In the genomic region with DNA sequence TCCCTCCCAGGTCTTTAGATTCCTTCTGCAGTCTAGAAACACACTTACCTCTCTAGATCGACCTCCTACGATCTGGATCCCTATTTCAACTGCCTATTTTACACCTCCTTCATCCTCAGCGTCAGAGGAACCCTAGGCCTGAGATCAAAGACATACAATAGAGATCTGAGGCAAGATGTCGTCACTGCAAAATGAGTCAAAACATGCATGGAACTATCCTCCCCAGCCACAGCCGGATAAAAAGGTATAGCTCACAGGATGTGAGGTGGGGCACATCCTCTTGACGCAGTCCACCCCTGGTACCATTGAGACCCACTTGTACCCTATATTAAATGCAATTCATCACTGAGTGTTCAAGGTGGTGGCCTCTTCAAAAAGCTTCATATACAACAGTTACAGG, we compare ENCODE assay signal across 21 cellular contexts.
DNase-seq lines count a peak whose midpoint lies in the region; ATAC-seq and TF ChIP-seq lines count a peak whose summit lies in the region.
"Had no signal": no experiment of that assay in that cellular context is flagged by ENCODE, and none has a peak within 500 bp of the region (broad histone marks: within the 10 kb centered on the region; RNA-seq: fewer than 3 reads in every experiment).

No MANE protein-coding gene starts in this region.

- intact Hi-C loops in activated CD8-positive, alpha-beta T cell treated with anti-CD3 and anti-CD28 coated beads for 36 hours (cut with micrococcal nuclease), result no loop called here
- intact Hi-C loops in naive thymus-derived CD4-positive, alpha-beta T cell (cut with micrococcal nuclease), result no loop called here
- intact Hi-C loops in head of caudate nucleus (cut with DNase I), result no loop called here

- H3K36me3 ChIP-seq in naive thymus-derived CD4-positive, alpha-beta T cell (ENCODE audit: control insufficient read depth in 2 of 3, insufficient read depth in 3 of 3, low read length in 3 of 3), result no peaks in the 10 kb centered on the region
- H3K36me3 ChIP-seq: adrenal gland, brain microvascular endothelial cell, sigmoid colon, tibial artery had no signal

- no peak overlapping the region for H3K4me3 Mint-ChIP-seq in activated CD8-positive, alpha-beta T cell treated with anti-CD3 and anti-CD28 coated beads for 36 hours
- H3K4me3 Mint-ChIP-seq in naive thymus-derived CD4-positive, alpha-beta T cell, result peak overlapping the region in 1 of 10 donors; percentile 2
- H3K4me3 Mint-ChIP-seq in chondrocyte (ENCODE audit: unreplicated experiment), result no peak overlapping the region
- H3K4me3 Mint-ChIP-seq: CD14-positive monocyte had no signal

- CTCF ChIA-PET in activated CD8-positive, alpha-beta T cell treated with anti-CD3 and anti-CD28 coated beads for 36 hours (lab: Charles Lee), result interaction anchor here (0.9 to 1.8 kb wide), 4 partner anchors 9 to 466 kb away, joined by 3 to 5 read pairs (median 4); no protein-coding TSS in a partner anchor
- CTCF ChIA-PET in naive thymus-derived CD4-positive, alpha-beta T cell (lab: Charles Lee), result interaction anchor here (0.6 kb wide), 1 partner anchor 444 kb away, joined by 4 read pairs; no protein-coding TSS in a partner anchor

- H3K4me3 ChIP-seq in naive thymus-derived CD4-positive, alpha-beta T cell (ENCODE audit: low read length), result no peak overlapping the region
- H3K4me3 ChIP-seq: adrenal gland, lung, sigmoid colon, tibial artery had no signal

- H3K27ac Mint-ChIP-seq in activated CD8-positive, alpha-beta T cell treated with anti-CD3 and anti-CD28 coated beads for 36 hours, result no peak overlapping the region
- peak overlapping the region in 6 of 9 donors; percentile 5 to 62 (median 20) for H3K27ac Mint-ChIP-seq in naive thymus-derived CD4-positive, alpha-beta T cell
- H3K27ac Mint-ChIP-seq in chondrocyte (ENCODE audit: unreplicated experiment), result no peak overlapping the region
- H3K27ac Mint-ChIP-seq: CD14-positive monocyte had no signal

- no peaks in the 10 kb centered on the region for H3K27me3 ChIP-seq in naive thymus-derived CD4-positive, alpha-beta T cell (ENCODE audit: control insufficient read depth in 2 of 2, insufficient read depth in 2 of 2, low read length in 2 of 2)
- H3K27me3 ChIP-seq: adrenal gland, brain microvascular endothelial cell, sigmoid colon, tibial artery had no signal

- H3K9me3 Mint-ChIP-seq in activated CD8-positive, alpha-beta T cell treated with anti-CD3 and anti-CD28 coated beads for 36 hours, result no peaks in the 10 kb centered on the region
- H3K9me3 Mint-ChIP-seq in naive thymus-derived CD4-positive, alpha-beta T cell, result no peaks in the 10 kb centered on the region
- no peaks in the 10 kb centered on the region for H3K9me3 Mint-ChIP-seq in chondrocyte (ENCODE audit: low read depth)
- H3K9me3 Mint-ChIP-seq: CD14-positive monocyte had no signal

- no peak overlapping the region for H3K27ac ChIP-seq in naive thymus-derived CD4-positive, alpha-beta T cell (ENCODE audit: low read depth, low read length)
- no peak overlapping the region for H3K27ac ChIP-seq in substantia nigra (ENCODE audit: low read depth, low read length, poor library complexity, severe bottlenecking)
- H3K27ac ChIP-seq: adrenal gland, brain microvascular endothelial cell, sigmoid colon, tibial artery had no signal

- peaks cover 4% of the 10 kb centered on the region for H3K27me3 Mint-ChIP-seq in activated CD8-positive, alpha-beta T cell treated with anti-CD3 and anti-CD28 coated beads for 36 hours
- H3K27me3 Mint-ChIP-seq in naive thymus-derived CD4-positive, alpha-beta T cell, result peaks cover 0 to 21% (median 5%) of the 10 kb centered on the region in 5 donors
- H3K27me3 Mint-ChIP-seq in chondrocyte (ENCODE audit: low read depth), result no peaks in the 10 kb centered on the region

- H3K36me3 Mint-ChIP-seq in activated CD8-positive, alpha-beta T cell treated with anti-CD3 and anti-CD28 coated beads for 36 hours (ENCODE audit: low read depth), result no peaks in the 10 kb centered on the region
- H3K36me3 Mint-ChIP-seq in naive thymus-derived CD4-positive, alpha-beta T cell, result no peaks in the 10 kb centered on the region
- H3K36me3 Mint-ChIP-seq in chondrocyte (ENCODE audit: low read depth), result no peaks in the 10 kb centered on the region
- H3K36me3 Mint-ChIP-seq: CD14-positive monocyte had no signal

- ATAC-seq in activated CD8-positive, alpha-beta T cell treated with anti-CD3 and anti-CD28 coated beads for 36 hours, result peak; percentile 34
- peak; percentile 76 for ATAC-seq in naive thymus-derived CD4-positive, alpha-beta T cell

- TF ChIP-seq CTCF in activated CD8-positive, alpha-beta T cell treated with anti-CD3 and anti-CD28 coated beads for 36 hours (IDR thresholded peaks at IDR 0.05), result no peak
- TF ChIP-seq CTCF in chondrocyte (IDR thresholded peaks at IDR 0.05), result no peak

- H3K4me1 Mint-ChIP-seq in activated CD8-positive, alpha-beta T cell treated with anti-CD3 and anti-CD28 coated beads for 36 hours (ENCODE audit: low read depth), result no peaks in the 10 kb centered on the region
- peaks cover 0 to 21% (median 9%) of the 10 kb centered on the region in 7 donors for H3K4me1 Mint-ChIP-seq in naive thymus-derived CD4-positive, alpha-beta T cell
- peaks cover 12% of the 10 kb centered on the region for H3K4me1 Mint-ChIP-seq in chondrocyte (ENCODE audit: low read depth)

- H3K4me1 ChIP-seq in naive thymus-derived CD4-positive, alpha-beta T cell (ENCODE audit: control insufficient read depth in 2 of 2, insufficient read depth in 2 of 2, low read length in 2 of 2), result no peaks in the 10 kb centered on the region
- H3K4me1 ChIP-seq: adrenal gland, sigmoid colon had no signal

- POLR2A ChIA-PET in activated CD8-positive, alpha-beta T cell treated with anti-CD3 and anti-CD28 coated beads for 36 hours (lab: Charles Lee), result interaction anchor here (0.6 kb wide), 1 partner anchor 218 kb away, joined by 3 read pairs; no protein-coding TSS in a partner anchor
- POLR2A ChIA-PET in naive thymus-derived CD4-positive, alpha-beta T cell (lab: Charles Lee), result no interaction called here

- no peaks in the 10 kb centered on the region for H3K9me3 ChIP-seq in naive thymus-derived CD4-positive, alpha-beta T cell (ENCODE audit: control insufficient read depth in 2 of 3, low read length in 3 of 3)
- H3K9me3 ChIP-seq: adrenal gland, sigmoid colon, tibial artery had no signal

- DNase-seq in stimulated activated CD4-positive, alpha-beta T cell treated with anti-CD3 and anti-CD28 coated beads, Interleukin-1b, Interleukin-23, amount 100 ng/mL, for 48 hours, result peak; percentile 30
- no peak for DNase-seq in stimulated activated CD4-positive, alpha-beta T cell treated with anti-CD3 and anti-CD28 coated beads, Interleukin-4, amount 100 ng/mL, for 4 hours
- DNase-seq in T follicular helper cell (ENCODE audit: low read depth) (peak; percentile 9), head of caudate nucleus (no peak), chondrocyte (ENCODE audit: low spot score) (no peak), substantia nigra (lab: John Stamatoyannopoulos, UW) (no peak)
- no peak for DNase-seq in activated CD8-positive, alpha-beta T cell treated with anti-CD3 and anti-CD28 coated beads for 36 hours
- peak in 6 of 9 donors; percentile 26 to 56 (median 45) for DNase-seq in naive thymus-derived CD4-positive, alpha-beta T cell
- DNase-seq: adrenal gland, brain microvascular endothelial cell, cortex of kidney, DMS53, glutamatergic neuron, kidney glomerular epithelial cell, NCI-H1092, NCI-H1930, NCI-H748 treated with DMSO at 0.1 percent for 48 hours, sigmoid colon, tibial artery had no signal

Comparison
In these comparisons a context has a peak if more than half of its experiments do, and no peak if none do; other contexts are left out.
1. DNase-seq: peak in stimulated activated CD4-positive, alpha-beta T cell treated with anti-CD3 and anti-CD28 coated beads, Interleukin-1b, Interleukin-23, amount 100 ng/mL, for 48 hours (single experiment), T follicular helper cell (single experiment) and naive thymus-derived CD4-positive, alpha-beta T cell (6 of 9); none in stimulated activated CD4-positive, alpha-beta T cell treated with anti-CD3 and anti-CD28 coated beads, Interleukin-4, amount 100 ng/mL, for 4 hours (0 of 2), activated CD8-positive, alpha-beta T cell treated with anti-CD3 and anti-CD28 coated beads for 36 hours (single experiment), head of caudate nucleus (0 of 42), chondrocyte (single experiment) and substantia nigra (0 of 49).
2. H3K27ac Mint-ChIP-seq: peak in naive thymus-derived CD4-positive, alpha-beta T cell (6 of 9); none in activated CD8-positive, alpha-beta T cell treated with anti-CD3 and anti-CD28 coated beads for 36 hours (single experiment) and chondrocyte (single experiment).